22 cellular contexts compared by ENCODE assay signal in the genomic region with DNA sequence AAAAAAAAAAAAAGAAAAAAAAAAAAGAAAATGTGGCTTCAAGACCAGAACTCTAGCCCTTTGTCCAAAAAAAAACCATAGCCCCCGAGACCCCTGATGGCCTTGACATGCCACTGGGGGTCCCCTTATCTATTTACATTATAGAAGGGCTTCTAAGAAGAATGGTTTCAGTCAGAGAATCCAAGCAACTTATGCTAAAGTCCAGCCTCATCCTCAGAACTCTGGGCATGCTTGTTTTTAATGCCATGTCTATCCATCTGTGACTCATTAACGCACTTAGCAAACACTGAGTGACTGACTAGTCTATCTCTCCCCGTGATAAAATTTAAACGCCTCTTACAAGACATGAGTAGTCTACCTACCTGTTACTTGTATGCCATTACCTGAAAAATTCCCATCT. TPM values are rescaled to one million over a fixed set of nuclear protein-coding genes. Genes with fewer than 3 reads are reported as not detected.
DNase-seq lines count a peak whose midpoint lies in the region; ATAC-seq and TF ChIP-seq lines count a peak whose summit lies in the region.
"Had no signal": no experiment of that assay in that cellular context is flagged by ENCODE, and none has a peak within 500 bp of the region (broad histone marks: within the 10 kb centered on the region; RNA-seq: fewer than 3 reads in every experiment).

No MANE protein-coding gene starts in this region.

- H3K27ac ChIP-seq in HEK293 (ENCODE audit: extremely low read depth, low read depth, low read length): no peak overlapping the region
- H3K27ac ChIP-seq in RWPE2 (ENCODE audit: poor library complexity, severe bottlenecking): no peak overlapping the region
- H3K27ac ChIP-seq in hepatocyte: peak overlapping the region; percentile 76
- H3K27ac ChIP-seq: ascending aorta, left ventricle myocardium inferior had no signal

- DNase-seq in DMS53 (lab: John Stamatoyannopoulos, UW) (peak; percentile 57), RWPE2 (ENCODE audit: low spot score) (no peak), hepatocyte (ENCODE audit: low spot score) (peak; percentile 51), NCI-H187 treated with DMSO at 0.1 percent for 48 hours (lab: John Stamatoyannopoulos, UW) (no peak), ureter (ENCODE audit: low spot score) (no peak)
- DNase-seq: AML-193; cerebellar nuclear complex; DMS79 treated with DMSO at 0.1 percent for 48 hours; effector CD8-positive, alpha-beta T cell; left ventricle myocardium inferior; NCI-H187; NCI-H345; Right ventricle myocardium superior; stimulated activated CD4-positive, alpha-beta T cell treated with anti-CD3 and anti-CD28 coated beads, Interleukin-4, amount 100 ng/mL, for 4 hours; stimulated activated naive CD8-positive, alpha-beta T cell treated with anti-CD3 and anti-CD28 coated beads, Interleukin-15, amount 100 ng/mL, for 72 hours; transverse colon had no signal

- H3K4me3 ChIP-seq in HEK293 (ENCODE audit: low read depth, low read length) (no peak overlapping the region), RWPE2 (ENCODE audit: severe bottlenecking) (no peak overlapping the region), hepatocyte (no peak overlapping the region)
- H3K4me3 ChIP-seq: ascending aorta, left ventricle myocardium inferior, transverse colon had no signal

- WGBS in hepatocyte (ENCODE audit: low lambda C conversion rate, missing lambda C conversion rate): 22% methylated on average over 4 of the region's 4 CpGs

- POLR2A ChIA-PET in HEK293 (lab: Yijun Ruan, JAX): no interaction called here

- no peaks in the 10 kb centered on the region for H3K9me2 ChIP-seq in hepatocyte (replicated peaks; ENCODE audit: insufficient read depth)

- no peaks in the 10 kb centered on the region for H4K20me1 ChIP-seq in hepatocyte (ENCODE audit: insufficient read depth, poor library complexity, severe bottlenecking)

- no peak overlapping the region for H2AFZ ChIP-seq in hepatocyte

- H3K4me2 ChIP-seq in hepatocyte: peak overlapping the region; percentile 9

- H3K9me3 ChIP-seq in HEK293 (ENCODE audit: control insufficient read depth, insufficient read depth, low read depth, low read length) (no peaks in the 10 kb centered on the region), RWPE2 (ENCODE audit: severe bottlenecking) (no peaks in the 10 kb centered on the region), hepatocyte (ENCODE audit: low read depth) (no peaks in the 10 kb centered on the region)
- H3K9me3 ChIP-seq: ascending aorta, left ventricle myocardium inferior, transverse colon had no signal

- H3K79me2 ChIP-seq in hepatocyte: no peaks in the 10 kb centered on the region

- H3K36me3 ChIP-seq in HEK293 (ENCODE audit: control insufficient read depth in 2 of 2, insufficient read depth in 1 of 2, low read length in 2 of 2) (no peaks in the 10 kb centered on the region), RWPE2 (ENCODE audit: low read depth) (no peaks in the 10 kb centered on the region), hepatocyte (replicated peaks; ENCODE audit: insufficient read depth, low read depth) (no peaks in the 10 kb centered on the region)
- H3K36me3 ChIP-seq: left ventricle myocardium inferior, transverse colon had no signal

- H3K27me3 ChIP-seq in RWPE2 (ENCODE audit: insufficient read depth, poor library complexity, severe bottlenecking): no peaks in the 10 kb centered on the region
- no peaks in the 10 kb centered on the region for H3K27me3 ChIP-seq in hepatocyte
- H3K27me3 ChIP-seq: ascending aorta, transverse colon had no signal

- TF ChIP-seq CTCF in HEK293 (tag by site-specific recombination; IDR thresholded peaks at IDR 0.05) (no peak), RWPE2 (IDR thresholded peaks at IDR 0.05; ENCODE audit: poor library complexity, severe bottlenecking) (no peak), hepatocyte (IDR thresholded peaks at IDR 0.05; ENCODE audit: poor library complexity) (no peak)

- no peaks in the 10 kb centered on the region for H3K4me1 ChIP-seq in HEK293 (ENCODE audit: control insufficient read depth, insufficient read depth, low read length)
- H3K4me1 ChIP-seq in RWPE2 (ENCODE audit: insufficient read depth, poor library complexity, severe bottlenecking): peaks cover 32% of the 10 kb centered on the region
- no peaks in the 10 kb centered on the region for H3K4me1 ChIP-seq in hepatocyte (ENCODE audit: insufficient read depth)

- ATAC-seq in RWPE2 (ENCODE audit: low read depth) (peak; percentile 90), HG03175 (IDR thresholded peaks at IDR 0.05; ENCODE audit: unreplicated experiment) (no peak)
- ATAC-seq: activated naive CD4-positive, alpha-beta T cell treated with anti-CD3 and anti-CD28 coated beads, Interleukin-2, amount 50 U/mL, for 72 hours; stimulated activated naive CD8-positive, alpha-beta T cell treated with anti-CD3 and anti-CD28 coated beads, Interleukin-15, amount 100 ng/mL, for 72 hours had no signal

- CTCF ChIA-PET in HEK293 (lab: Yijun Ruan, JAX): no interaction called here

TF ChIP-seq in HEK293, 187 proteins besides CTCF, POLR2A, EP300 and RAD21:
- TF ChIP-seq RBAK (tag by site-specific recombination; IDR thresholded peaks at IDR 0.05): 0 out of 2 replicates have a peak, but pooled peaks have one; percentile 47
- TF ChIP-seq SCRT2 (tag by site-specific recombination; IDR thresholded peaks at IDR 0.05): peak; percentile 51; the same call in 1 of the 2 replicates
- no peak for TF ChIP-seq ZNF501 (tag by site-specific recombination; IDR thresholded peaks at IDR 0.05)

RNA-seq across cellular contexts. Expression of a gene that starts 29.3 kb away (rescaled TPM):
- total RNA-seq in hepatocyte (4.7 and 5.1 TPM in 2 replicates), ureter (27.2 TPM)
- polyA plus RNA-seq in hepatocyte: 1.9 and 2.5 TPM in 2 replicates
- total RNA-seq: activated naive CD4-positive, alpha-beta T cell treated with anti-CD3 and anti-CD28 coated beads, Interleukin-2, amount 50 U/mL, for 72 hours; activated T-helper 1 cell treated with anti-CD3 and anti-CD28 coated beads, Interleukin-12 subunit alpha, Interleukin-12 subunit beta, Interleukin-2, Interleukin-4 antibody, amounts not matched to agents 30 ng/mL and 10 ng/mL and 1 ng/mL, durations not matched to agents 14 hours and 24 hours and 36 hours had no signal
- polyA plus RNA-seq: IgD-negative memory B cell had no signal

Comparison
In these comparisons a context has a peak if more than half of its experiments do, and no peak if none do; other contexts are left out.
1. DNase-seq: peak in DMS53 (single experiment) and hepatocyte (single experiment); none in RWPE2 (single experiment), NCI-H187 treated with DMSO at 0.1 percent for 48 hours (single experiment) and ureter (single experiment).